25 cellular contexts compared by ENCODE assay signal in the genomic region with DNA sequence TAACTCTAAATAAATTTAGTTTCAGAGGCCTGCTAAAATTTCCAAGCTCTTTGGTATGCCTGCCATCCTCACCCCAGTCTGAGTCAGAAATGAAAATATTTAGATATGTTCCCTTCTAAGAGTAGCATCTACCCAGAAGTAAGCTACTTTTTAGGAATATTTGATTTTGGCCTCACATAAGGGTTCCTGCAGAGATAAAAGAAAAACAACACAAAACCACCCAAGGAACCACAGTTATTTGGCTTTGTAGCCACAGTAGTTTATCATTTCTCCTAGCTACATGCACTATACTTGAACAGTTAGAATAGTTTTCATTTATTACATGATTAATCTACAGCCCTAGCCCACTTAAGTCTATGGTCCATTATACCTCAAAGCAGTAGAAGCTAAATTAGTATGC.
"Had no signal": no experiment of that assay in that cellular context is flagged by ENCODE, and none has a peak within 500 bp of the region (broad histone marks: within the 10 kb centered on the region; RNA-seq: fewer than 3 reads in every experiment).

No MANE protein-coding gene starts in this region.

- H3K27me3 ChIP-seq: breast epithelium, esophagus squamous epithelium, heart right ventricle, ovary, right atrium auricular region, stomach, suprapubic skin, tibial artery had no signal

- H3K4me1 ChIP-seq: breast epithelium, esophagus squamous epithelium, heart right ventricle, right atrium auricular region, stomach, suprapubic skin, tibial artery had no signal

- H3K9me3 ChIP-seq: breast epithelium, esophagus squamous epithelium, ovary, tibial artery had no signal

- H3K36me3 ChIP-seq: breast epithelium, esophagus squamous epithelium, heart right ventricle, ovary, right atrium auricular region, stomach, suprapubic skin, tibial artery had no signal

- ATAC-seq: activated naive CD4-positive, alpha-beta T cell treated with anti-CD3 and anti-CD28 coated beads, Interleukin-2, amount 50 U/mL, for 72 hours; activated T-cell treated with anti-CD3 and anti-CD28 coated beads, Interleukin-2, amount 50 U/mL, for 72 hours; heart right ventricle; naive thymus-derived CD4-positive, alpha-beta T cell; stimulated activated naive B cell treated with anti-CD40 and anti-IgM and Interleukin-4, amounts not matched to agents 10 μg/mL and 1 μg/mL and 100 μg/mL, for 72 hours had no signal

- H3K27ac ChIP-seq: breast epithelium, esophagus squamous epithelium, heart right ventricle, ovary, right atrium auricular region, stomach, suprapubic skin, tibial artery, VCaP had no signal

- H3K4me3 ChIP-seq: breast epithelium, esophagus squamous epithelium, heart right ventricle, ovary, right atrium auricular region, stomach, suprapubic skin, tibial artery had no signal

- DNase-seq: activated CD4-positive, alpha-beta T cell treated with anti-CD3 and anti-CD28 coated beads for 4 hours; activated CD4-positive, alpha-beta T cell treated with anti-CD3 and anti-CD28 coated beads, Interleukin-2, amount 50 U/mL, for 4 hours; activated naive CD4-positive, alpha-beta T cell; activated T-cell treated with anti-CD3 and anti-CD28 coated beads for 4 hours; activated T-cell treated with anti-CD3 and anti-CD28 coated beads, Interleukin-2, amount 50 U/mL, for 72 hours; aorta; central memory CD4-positive, alpha-beta T cell; dermis blood vessel endothelial cell; effector CD4-positive, alpha-beta T cell; esophagus squamous epithelium; foreskin melanocyte; heart right ventricle; naive thymus-derived CD4-positive, alpha-beta T cell; ovary; stimulated activated CD4-positive, alpha-beta T cell treated with anti-CD3 and anti-CD28 coated beads, Interleukin-15, amount 100 ng/mL, for 24 hours; stimulated activated CD4-positive, alpha-beta T cell treated with anti-CD3 and anti-CD28 coated beads, Interleukin-2, amount 100 ng/mL, for 24 hours; stimulated activated naive B cell treated with anti-CD40 and anti-IgM and Interleukin-4, amounts not matched to agents 10 μg/mL and 1 μg/mL and 100 μg/mL, for 72 hours; stomach; T-helper 1 cell; tibial artery had no signal
